9 cellular contexts compared by ENCODE assay signal in genomic region chr7:25856056-25856780, GRCh38.
DNase-seq lines count a peak whose midpoint lies in the region; ATAC-seq and TF ChIP-seq lines count a peak whose summit lies in the region.
"Had no signal": no experiment of that assay in that cellular context is flagged by ENCODE, and none has a peak within 500 bp of the region (broad histone marks: within the 10 kb centered on the region; RNA-seq: fewer than 3 reads in every experiment).

No MANE protein-coding gene starts in this region.

- H3K9me3 ChIP-seq in breast epithelium (peaks cover 0 to 4% of the 10 kb centered on the region in 2 donors), OCI-LY7 (ENCODE audit: low read length) (no peaks in the 10 kb centered on the region), gastroesophageal sphincter (peaks cover 0 to 17% (median 0%) of the 10 kb centered on the region in 3 donors), tibial nerve (peaks cover 0 to 9% (median 0%) of the 10 kb centered on the region in 4 donors)

- peaks cover 6% of the 10 kb centered on the region for H3K4me1 Mint-ChIP-seq in MCF 10A (ENCODE audit: insufficient read depth, unreplicated experiment)

- DNase-seq in breast epithelium (ENCODE audit: low spot score in 2 of 2) (no peak), MCF 10A (ENCODE audit: unreplicated experiment) (no peak), OCI-LY7 (ENCODE audit: low spot score) (no peak), tibial nerve (ENCODE audit: low spot score in 2 of 2) (no peak), NOMO-1 treated with DMSO at 0.1 percent for 48 hours (lab: John Stamatoyannopoulos, UW; ENCODE audit: unreplicated experiment) (no peak), NCI-H2029 (lab: John Stamatoyannopoulos, UW) (no peak)

- no peak overlapping the region for H3K27ac Mint-ChIP-seq in MCF 10A (ENCODE audit: low read depth, unreplicated experiment)

- POLR2A ChIA-PET in MCF 10A (lab: Yijun Ruan, JAX) (interaction anchor here (0.7 to 1.0 kb wide), 2 partner anchors 133 to 428 kb away, joined by 3 to 4 read pairs; no protein-coding TSS in a partner anchor), OCI-LY7 (lab: Charles Lee) (interaction anchor here (0.6 kb wide), 2 partner anchors 111 to 1038 kb away, joined by 4 to 6 read pairs; no protein-coding TSS in a partner anchor)

- H3K27me3 ChIP-seq in breast epithelium (peaks cover 7 to 95% of the 10 kb centered on the region in 2 donors), gastroesophageal sphincter (peaks cover 92% of the 10 kb centered on the region), tibial nerve (peaks cover 3 to 100% of the 10 kb centered on the region in 2 donors)

- H3K9me2 ChIP-seq in OCI-LY7 (ENCODE audit: insufficient read depth, low read length), result no peaks in the 10 kb centered on the region

- BruUV-seq in MCF 10A (replicated peaks; lab: Mats Ljungman, UMichigan) (no TSS peak), OCI-LY7 (replicated peaks; lab: Mats Ljungman, UMichigan) (no TSS peak)

- 15 to 33% methylated on average over 6 to 13 of the region's 18 CpGs for WGBS in gastroesophageal sphincter (ENCODE audit: low coverage in 1 of 2), 2 donors
- 17 to 18% methylated on average over 18 of the region's 18 CpGs for WGBS in tibial nerve, 2 donors

- ATAC-seq in gastroesophageal sphincter (no peak), HG03025 (IDR thresholded peaks at IDR 0.05; ENCODE audit: low FRiP score, unreplicated experiment) (no peak)

- no peaks in the 10 kb centered on the region for H3K79me2 ChIP-seq in OCI-LY7 (ENCODE audit: insufficient read depth, low read depth, low read length)

- TF ChIP-seq POLR2A in breast epithelium (IDR thresholded peaks at IDR 0.05) (no peak), gastroesophageal sphincter (IDR thresholded peaks at IDR 0.05) (no peak), tibial nerve (IDR thresholded peaks at IDR 0.05) (no peak)

- CTCF ChIA-PET in MCF 10A (lab: Yijun Ruan, JAX), result interaction anchor here (0.6 to 1.4 kb wide), 14 partner anchors 9 to 821 kb away, joined by 3 to 6 read pairs (median 3); no protein-coding TSS in a partner anchor
- CTCF ChIA-PET in OCI-LY7 (lab: Charles Lee; ENCODE audit: unreplicated experiment), result no interaction called here

- no peak overlapping the region for H3K4me3 Mint-ChIP-seq in MCF 10A (ENCODE audit: unreplicated experiment)
- H3K4me3 Mint-ChIP-seq: activated T-cell treated with anti-CD3 and anti-CD28 coated beads, Interleukin-2, amount 50 U/mL, for 4 hours had no signal

- H3K4me3 ChIP-seq in breast epithelium, result peak overlapping the region; percentile 45 to 58 (median 46)
- peak overlapping the region; percentile 60 for H3K4me3 ChIP-seq in OCI-LY7 (ENCODE audit: low read depth, low read length, poor library complexity, severe bottlenecking)
- H3K4me3 ChIP-seq in gastroesophageal sphincter, result peak overlapping the region; percentile 21 to 56
- peak overlapping the region; percentile 31 to 56 (median 36) for H3K4me3 ChIP-seq in tibial nerve

- peaks cover 26% of the 10 kb centered on the region for H3K27me3 Mint-ChIP-seq in MCF 10A (ENCODE audit: insufficient read depth, unreplicated experiment)

- H3K4me2 ChIP-seq in OCI-LY7 (ENCODE audit: low read length), result peak overlapping the region; percentile 64

- H3K4me1 ChIP-seq in breast epithelium (peaks cover 0 to 9% of the 10 kb centered on the region in 2 donors), OCI-LY7 (ENCODE audit: insufficient read depth, low read length, poor library complexity, severe bottlenecking) (peaks cover 22% of the 10 kb centered on the region), gastroesophageal sphincter (peaks cover 0 to 66% (median 16%) of the 10 kb centered on the region in 3 donors), tibial nerve (peaks cover 0 to 54% (median 15%) of the 10 kb centered on the region in 4 donors)

- H3K36me3 Mint-ChIP-seq in MCF 10A (ENCODE audit: insufficient read depth, unreplicated experiment), result no peaks in the 10 kb centered on the region

- peak overlapping the region; percentile 40; the same call in 1 of the 2 replicates for H2AFZ ChIP-seq in OCI-LY7 (ENCODE audit: low read length)

- no peak for TF ChIP-seq CTCF in breast epithelium (IDR thresholded peaks at IDR 0.05)
- TF ChIP-seq CTCF in MCF 10A (IDR thresholded peaks at IDR 0.05; ENCODE audit: unreplicated experiment), result no peak
- no peak for TF ChIP-seq CTCF in OCI-LY7 (conservative IDR thresholded peaks at IDR 0.05; ENCODE audit: low read length)
- no peak for TF ChIP-seq CTCF in gastroesophageal sphincter (IDR thresholded peaks at IDR 0.05)
- no peak for TF ChIP-seq CTCF in tibial nerve (IDR thresholded peaks at IDR 0.05)

- H3K27ac ChIP-seq in breast epithelium, result peak overlapping the region; percentile 66 to 84
- peak overlapping the region; percentile 19 for H3K27ac ChIP-seq in OCI-LY7 (ENCODE audit: low read depth, low read length, poor library complexity, severe bottlenecking)
- peak overlapping the region; percentile 16 to 94 (median 88) for H3K27ac ChIP-seq in gastroesophageal sphincter
- peak overlapping the region; percentile 36 to 88 (median 76) for H3K27ac ChIP-seq in tibial nerve

- H4K20me1 ChIP-seq in OCI-LY7 (ENCODE audit: insufficient read depth, low read length), result no peaks in the 10 kb centered on the region

- H3K36me3 ChIP-seq in breast epithelium (no peaks in the 10 kb centered on the region), OCI-LY7 (ENCODE audit: insufficient read depth, low read length) (no peaks in the 10 kb centered on the region; the same call in 1 of the 2 replicates), gastroesophageal sphincter (no peaks in the 10 kb centered on the region), tibial nerve (no peaks in the 10 kb centered on the region)

- TF ChIP-seq EP300 in gastroesophageal sphincter (IDR thresholded peaks at IDR 0.05) (no peak), tibial nerve (IDR thresholded peaks at IDR 0.05) (peak in 1 of 2 donors; percentile 60)

- no peaks in the 10 kb centered on the region for H3K9me3 Mint-ChIP-seq in MCF 10A (ENCODE audit: unreplicated experiment)

- intact Hi-C loops in breast epithelium (cut with DNase I; ENCODE audit: low total_unique reads) (loop anchor here (10.0 kb wide), 2 partner anchors 461 to 1319 kb away; partner anchors contain the start of gene HOXA10), MCF 10A (cut with micrococcal nuclease) (no loop called here), OCI-LY7 (cut with micrococcal nuclease; ENCODE audit: unreplicated experiment) (no loop called here)

Comparison
In these comparisons a context has a peak if more than half of its experiments do, and no peak if none do; other contexts are left out.
1. H3K27ac ChIP-seq: peak in every context shown above with its lines; median percentile 88 in gastroesophageal sphincter; 76 in tibial nerve; 75 in breast epithelium; 19 in OCI-LY7.